ENCODE assay signal across 1 cellular context in genomic region chr1:210830034-210831028, GRCh38.
TF ChIP-seq lines count a peak whose summit lies in the region.

No MANE protein-coding gene starts in this region.

TF ChIP-seq in HEK293, 187 proteins besides CTCF, POLR2A, EP300 and RAD21 (continued from another document and continues in another):
- TF ChIP-seq ZSCAN5A (tag by site-specific recombination; IDR thresholded peaks at IDR 0.05) (no peak), HOXD13 (CRISPR knock-in tag; IDR thresholded peaks at IDR 0.05; ENCODE audit: borderline replicate concordance) (no peak), ZBTB1 (tag by site-specific recombination; IDR thresholded peaks at IDR 0.05) (0 out of 2 replicates have a peak, but pooled peaks have one; percentile 6), ZSCAN4 (tag by site-specific recombination; IDR thresholded peaks at IDR 0.05) (no peak), ZNF112 (tag by site-specific recombination; IDR thresholded peaks at IDR 0.05) (no peak), ZNF324 (tag by site-specific recombination; IDR thresholded peaks at IDR 0.05) (no peak), ZNF623 (tag by site-specific recombination; IDR thresholded peaks at IDR 0.05) (no peak), ZEB2 (tag by site-specific recombination; IDR thresholded peaks at IDR 0.05) (no peak), ZNF26 (tag by site-specific recombination; IDR thresholded peaks at IDR 0.05) (no peak), ZNF266 (tag by site-specific recombination; IDR thresholded peaks at IDR 0.05; ENCODE audit: low read depth) (no peak), BCL11A (tag by site-specific recombination; IDR thresholded peaks at IDR 0.05; ENCODE audit: low read depth) (peak; percentile 67; the same call in 1 of the 2 replicates), GLI2 (tag by site-specific recombination; IDR thresholded peaks at IDR 0.05; ENCODE audit: borderline replicate concordance, low read depth) (peak; percentile 59), ZNF133 (tag by site-specific recombination; IDR thresholded peaks at IDR 0.05) (no peak), ZNF391 (tag by site-specific recombination; IDR thresholded peaks at IDR 0.05; ENCODE audit: borderline replicate concordance, low read depth) (no peak), ZNF404 (tag by site-specific recombination; IDR thresholded peaks at IDR 0.05) (no peak), ZNF624 (tag by site-specific recombination; IDR thresholded peaks at IDR 0.05) (no peak), ZBTB17 (tag by site-specific recombination; IDR thresholded peaks at IDR 0.05) (peak; percentile 45), KLF8 (tag by site-specific recombination; IDR thresholded peaks at IDR 0.05) (peak; percentile 41; the same call in 1 of the 2 replicates), ZNF24 (tag by site-specific recombination; IDR thresholded peaks at IDR 0.05) (no peak), ZNF701 (tag by site-specific recombination; IDR thresholded peaks at IDR 0.05) (no peak), KLF16 (tag by site-specific recombination; IDR thresholded peaks at IDR 0.05) (0 out of 2 replicates have a peak, but pooled peaks have one; percentile 47), ZBTB8A (tag by site-specific recombination; IDR thresholded peaks at IDR 0.05) (no peak), ZNF558 (tag by site-specific recombination; IDR thresholded peaks at IDR 0.05) (no peak), ZNF394 (tag by site-specific recombination; IDR thresholded peaks at IDR 0.05; ENCODE audit: borderline replicate concordance) (no peak; the same call in 1 of the 2 replicates), SALL2 (tag by site-specific recombination; IDR thresholded peaks at IDR 0.05; ENCODE audit: borderline replicate concordance) (no peak), YY1 (tag by site-specific recombination; IDR thresholded peaks at IDR 0.05) (no peak), SP3 (tag by site-specific recombination; IDR thresholded peaks at IDR 0.05) (no peak; the same call in 1 of the 2 replicates), ZNF121 (tag by site-specific recombination; IDR thresholded peaks at IDR 0.05) (no peak), ZNF639 (tag by site-specific recombination; IDR thresholded peaks at IDR 0.05) (no peak), OVOL3 (tag by site-specific recombination; IDR thresholded peaks at IDR 0.05) (peak; percentile 29; the same call in 1 of the 2 replicates), ZNF571 (tag by site-specific recombination; IDR thresholded peaks at IDR 0.05) (no peak), BCL11B (tag by site-specific recombination; IDR thresholded peaks at IDR 0.05; ENCODE audit: low read depth) (no peak), GFI1B (tag by site-specific recombination; IDR thresholded peaks at IDR 0.05) (no peak), ZNF645 (tag by site-specific recombination; IDR thresholded peaks at IDR 0.05) (no peak), ZNF704 (tag by site-specific recombination; IDR thresholded peaks at IDR 0.05) (no peak), ZNF184 (tag by site-specific recombination; IDR thresholded peaks at IDR 0.05) (no peak), FEZF1 (tag by site-specific recombination; IDR thresholded peaks at IDR 0.05) (peak; percentile 93), ZNF433 (tag by site-specific recombination; IDR thresholded peaks at IDR 0.05; ENCODE audit: low read depth) (no peak), TCF7L2 (IDR thresholded peaks at IDR 0.05; ENCODE audit: borderline replicate concordance, low read depth, low read length) (peak; percentile 65), SCRT1 (tag by site-specific recombination; IDR thresholded peaks at IDR 0.05; ENCODE audit: borderline replicate concordance) (peak; percentile 15; the same call in 1 of the 2 replicates), ZNF354C (tag by site-specific recombination; IDR thresholded peaks at IDR 0.05; ENCODE audit: borderline replicate concordance, low read depth) (no peak), ZNF132 (tag by site-specific recombination; IDR thresholded peaks at IDR 0.05; ENCODE audit: borderline replicate concordance) (no peak), ZNF530 (tag by site-specific recombination; IDR thresholded peaks at IDR 0.05; ENCODE audit: low read depth) (no peak), RBAK (tag by site-specific recombination; IDR thresholded peaks at IDR 0.05) (no peak), EGR2 (tag by site-specific recombination; IDR thresholded peaks at IDR 0.05; ENCODE audit: low read depth) (peak; percentile 59; the same call in 1 of the 2 replicates), SP7 (tag by site-specific recombination; IDR thresholded peaks at IDR 0.05) (peak; percentile 98), ZNF629 (tag by site-specific recombination; IDR thresholded peaks at IDR 0.05) (peak; percentile 64), ZNF768 (tag by site-specific recombination; IDR thresholded peaks at IDR 0.05) (no peak), ZFP3 (tag by site-specific recombination; IDR thresholded peaks at IDR 0.05; ENCODE audit: low read depth) (peak; percentile 86), ZNF692 (tag by site-specific recombination; IDR thresholded peaks at IDR 0.05) (peak; percentile 60; the same call in 1 of the 2 replicates), ZNF521 (tag by site-specific recombination; IDR thresholded peaks at IDR 0.05) (no peak), ZNF785 (tag by site-specific recombination; IDR thresholded peaks at IDR 0.05) (no peak), ZNF175 (tag by site-specific recombination; IDR thresholded peaks at IDR 0.05) (no peak), ZNF501 (tag by site-specific recombination; IDR thresholded peaks at IDR 0.05) (0 out of 2 replicates have a peak, but pooled peaks have one; percentile 70), ZNF561 (tag by site-specific recombination; IDR thresholded peaks at IDR 0.05; ENCODE audit: borderline replicate concordance) (peak; percentile 79; the same call in 1 of the 2 replicates), ZNF747 (tag by site-specific recombination; IDR thresholded peaks at IDR 0.05) (no peak), YY2 (tag by site-specific recombination; IDR thresholded peaks at IDR 0.05) (no peak), PRDM1 (tag by site-specific recombination; IDR thresholded peaks at IDR 0.05) (no peak), ZBTB20 (tag by site-specific recombination; IDR thresholded peaks at IDR 0.05) (no peak), MZF1 (tag by site-specific recombination; IDR thresholded peaks at IDR 0.05; ENCODE audit: borderline replicate concordance) (peak; percentile 59; the same call in 1 of the 2 replicates), ZNF514 (tag by site-specific recombination; IDR thresholded peaks at IDR 0.05) (no peak), REST (tag by site-specific recombination; IDR thresholded peaks at IDR 0.05) (no peak)
